Comparison of ENCODE assay signal across 11 cellular contexts in the genomic region with DNA sequence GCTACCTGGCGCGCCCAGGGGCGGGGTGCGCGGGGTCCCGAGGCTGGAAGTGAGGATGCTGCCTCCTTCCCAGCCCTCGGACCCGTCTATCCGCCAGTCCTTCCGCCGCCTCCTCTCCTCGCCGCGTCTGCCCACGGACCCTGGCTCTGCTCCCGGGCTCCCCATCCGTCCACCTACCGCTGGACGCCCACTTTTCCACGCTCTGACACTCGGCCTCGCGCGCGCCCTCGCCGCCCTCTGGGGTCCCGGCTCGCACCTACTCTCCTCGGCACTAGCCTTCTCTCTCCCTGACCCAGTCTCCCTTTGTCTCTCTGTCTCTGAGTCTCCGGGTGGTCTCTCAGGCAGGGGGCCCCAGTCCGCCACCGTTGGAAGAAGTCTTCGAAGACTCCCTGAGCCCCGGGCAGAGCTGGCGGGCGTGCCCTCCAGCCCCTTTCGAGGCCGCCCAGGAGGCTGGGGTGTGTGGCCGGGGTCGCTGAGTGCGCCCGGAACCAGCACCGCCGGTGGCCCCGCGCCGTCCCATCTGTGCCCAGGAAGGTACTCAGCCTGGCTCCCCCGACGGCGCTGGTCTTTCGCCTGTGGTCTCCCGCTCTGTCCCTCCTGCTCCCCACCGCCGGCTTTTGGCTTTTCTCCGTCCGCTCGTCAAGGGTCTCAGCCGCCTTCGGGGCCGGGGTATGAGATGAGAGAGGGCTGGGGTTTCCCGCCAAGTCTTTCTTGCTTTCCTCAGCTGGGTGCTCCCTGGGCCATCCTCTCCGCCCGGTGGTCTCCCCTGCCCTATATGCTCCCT. TPM values are rescaled to one million over a fixed set of nuclear protein-coding genes. Genes with fewer than 3 reads are reported as not detected.
DNase-seq lines count a peak whose midpoint lies in the region; ATAC-seq and TF ChIP-seq lines count a peak whose summit lies in the region.
"Had no signal": no experiment of that assay in that cellular context is flagged by ENCODE, and none has a peak within 500 bp of the region (broad histone marks: within the 10 kb centered on the region; RNA-seq: fewer than 3 reads in every experiment).

No MANE protein-coding gene starts in this region.

- TF ChIP-seq CTCF in upper lobe of left lung (IDR thresholded peaks at IDR 0.05): no peak

- peak overlapping the region in 3 of 4 donors; percentile 29 to 36 (median 32) for H3K4me3 ChIP-seq in upper lobe of left lung

- no peaks in the 10 kb centered on the region for H3K36me3 Mint-ChIP-seq in activated naive CD4-positive, alpha-beta T cell treated with anti-CD3 and anti-CD28 coated beads, Interleukin-2, amount 10 ng/mL, durations not matched to agents 7 days and 5 days
- no peaks in the 10 kb centered on the region for H3K36me3 Mint-ChIP-seq in activated naive CD8-positive, alpha-beta T cell treated with anti-CD3 and anti-CD28 coated beads for 36 hours

- no peaks in the 10 kb centered on the region for H3K9me3 ChIP-seq in upper lobe of left lung
- H3K9me3 ChIP-seq: gastrocnemius medialis, neutrophil had no signal

- 9% methylated on average over 25 to 32 of the region's 64 CpGs for WGBS in upper lobe of left lung, 2 donors

- H3K27me3 ChIP-seq in upper lobe of left lung: peaks cover 0 to 39% (median 21%) of the 10 kb centered on the region in 4 donors

- CTCF ChIA-PET in activated naive CD4-positive, alpha-beta T cell treated with anti-CD3 and anti-CD28 coated beads, Interleukin-2, amount 10 ng/mL, durations not matched to agents 7 days and 5 days (lab: Charles Lee): no interaction called here

- TF ChIP-seq EP300 in upper lobe of left lung (IDR thresholded peaks at IDR 0.05): no peak

- H3K27ac ChIP-seq in upper lobe of left lung: no peak overlapping the region
- H3K27ac ChIP-seq: brain microvascular endothelial cell, gastrocnemius medialis, neutrophil had no signal

- peak overlapping the region; percentile 74 for H3K27ac Mint-ChIP-seq in activated naive CD4-positive, alpha-beta T cell treated with anti-CD3 and anti-CD28 coated beads, Interleukin-2, amount 10 ng/mL, durations not matched to agents 7 days and 5 days
- no peak overlapping the region for H3K27ac Mint-ChIP-seq in activated naive CD8-positive, alpha-beta T cell treated with anti-CD3 and anti-CD28 coated beads for 36 hours

- peaks cover 93% of the 10 kb centered on the region for H3K27me3 Mint-ChIP-seq in activated naive CD4-positive, alpha-beta T cell treated with anti-CD3 and anti-CD28 coated beads, Interleukin-2, amount 10 ng/mL, durations not matched to agents 7 days and 5 days
- H3K27me3 Mint-ChIP-seq in activated naive CD8-positive, alpha-beta T cell treated with anti-CD3 and anti-CD28 coated beads for 36 hours: peaks cover 57% of the 10 kb centered on the region

- H3K4me1 ChIP-seq in upper lobe of left lung: peaks cover 17 to 35% (median 26%) of the 10 kb centered on the region in 4 donors

- no peaks in the 10 kb centered on the region for H3K9me3 Mint-ChIP-seq in activated naive CD4-positive, alpha-beta T cell treated with anti-CD3 and anti-CD28 coated beads, Interleukin-2, amount 10 ng/mL, durations not matched to agents 7 days and 5 days
- no peaks in the 10 kb centered on the region for H3K9me3 Mint-ChIP-seq in activated naive CD8-positive, alpha-beta T cell treated with anti-CD3 and anti-CD28 coated beads for 36 hours

- H3K36me3 ChIP-seq in upper lobe of left lung: no peaks in the 10 kb centered on the region
- H3K36me3 ChIP-seq: brain microvascular endothelial cell, gastrocnemius medialis, neutrophil had no signal

- no peak for TF ChIP-seq POLR2A in upper lobe of left lung (IDR thresholded peaks at IDR 0.05)

- ATAC-seq in upper lobe of left lung (ENCODE audit: low FRiP score in 2 of 2) (no peak), GM21515 (IDR thresholded peaks at IDR 0.05; ENCODE audit: unreplicated experiment) (no peak)

- H3K4me1 Mint-ChIP-seq in activated naive CD4-positive, alpha-beta T cell treated with anti-CD3 and anti-CD28 coated beads, Interleukin-2, amount 10 ng/mL, durations not matched to agents 7 days and 5 days: peaks cover 27% of the 10 kb centered on the region
- peaks cover 24% of the 10 kb centered on the region for H3K4me1 Mint-ChIP-seq in activated naive CD8-positive, alpha-beta T cell treated with anti-CD3 and anti-CD28 coated beads for 36 hours

- H3K4me3 Mint-ChIP-seq in activated naive CD4-positive, alpha-beta T cell treated with anti-CD3 and anti-CD28 coated beads, Interleukin-2, amount 10 ng/mL, durations not matched to agents 7 days and 5 days: peak overlapping the region; percentile 52
- H3K4me3 Mint-ChIP-seq in activated naive CD8-positive, alpha-beta T cell treated with anti-CD3 and anti-CD28 coated beads for 36 hours: peak overlapping the region; percentile 63

- no peak for DNase-seq in activated naive CD4-positive, alpha-beta T cell treated with anti-CD3 and anti-CD28 coated beads, Interleukin-2, amount 10 ng/mL, durations not matched to agents 7 days and 5 days
- no peak for DNase-seq in activated naive CD4-positive, alpha-beta T cell (lab: John Stamatoyannopoulos, UW)
- DNase-seq in activated naive CD8-positive, alpha-beta T cell treated with anti-CD3 and anti-CD28 coated beads for 36 hours: no peak
- DNase-seq in islet precursor cell: peak; percentile 54
- DNase-seq in upper lobe of left lung: no peak
- no peak for DNase-seq in mucosa of gallbladder (ENCODE audit: low spot score)
- no peak for DNase-seq in stimulated activated CD4-positive, alpha-beta T cell treated with anti-CD3 and anti-CD28 coated beads, Interleukin-4, amount 100 ng/mL, for 24 hours
- DNase-seq: gastrocnemius medialis had no signal

RNA-seq across cellular contexts. Expression of gene DRAXIN, which starts 0.6 kb away (rescaled TPM):
- under 1 TPM; 0.08 to 0.16 TPM for total RNA-seq in activated naive CD8-positive, alpha-beta T cell treated with anti-CD3 and anti-CD28 coated beads for 36 hours
- under 1 TPM in 2 of 6 donors, not detected in 4; 0.11 to 0.17 TPM for total RNA-seq in upper lobe of left lung
- total RNA-seq in mucosa of gallbladder: 0.12 TPM
- total RNA-seq: gastrocnemius medialis had no signal

RNA-seq across cellular contexts. Expression of gene MAD2L2, which starts 11.2 kb away (rescaled TPM):
- total RNA-seq in activated naive CD8-positive, alpha-beta T cell treated with anti-CD3 and anti-CD28 coated beads for 36 hours: 10 to 100 TPM; 71.9 to 72.1 TPM
- total RNA-seq in upper lobe of left lung (10 to 100 TPM; 20.3 to 38.8 (median 28.0) TPM), mucosa of gallbladder (22.0 TPM)

RNA-seq across cellular contexts. Expression of gene FBXO6, which starts 28.1 kb away (rescaled TPM):
- total RNA-seq in activated naive CD8-positive, alpha-beta T cell treated with anti-CD3 and anti-CD28 coated beads for 36 hours: 10 to 100 TPM; 15.5 to 16.8 TPM
- total RNA-seq in upper lobe of left lung (10 to 100 TPM; 10.5 to 25.4 (median 16.4) TPM), mucosa of gallbladder (13.8 TPM)

RNA-seq across cellular contexts. Expression of gene FBXO44, which starts 37.4 kb away (rescaled TPM):
- 10 to 100 TPM; 14.4 to 15.9 TPM for total RNA-seq in activated naive CD8-positive, alpha-beta T cell treated with anti-CD3 and anti-CD28 coated beads for 36 hours
- total RNA-seq in upper lobe of left lung: 100 to 1,000 TPM in 1 of 6 donors, 10 to 100 TPM in 5; 14.7 to 114 (median 18.0) TPM
- 43.6 TPM for total RNA-seq in mucosa of gallbladder

RNA-seq across cellular contexts. Expression of gene FBXO2, which starts 37.9 kb away (rescaled TPM):
- total RNA-seq in activated naive CD8-positive, alpha-beta T cell treated with anti-CD3 and anti-CD28 coated beads for 36 hours: 1 to 10 TPM; 1.5 to 1.7 TPM
- total RNA-seq in upper lobe of left lung: 10 to 100 TPM in 5 of 6 donors, 1 to 10 TPM in 1; 8.2 to 18.0 (median 13.8) TPM
- total RNA-seq in mucosa of gallbladder: 22.0 TPM
